In the genomic region with DNA sequence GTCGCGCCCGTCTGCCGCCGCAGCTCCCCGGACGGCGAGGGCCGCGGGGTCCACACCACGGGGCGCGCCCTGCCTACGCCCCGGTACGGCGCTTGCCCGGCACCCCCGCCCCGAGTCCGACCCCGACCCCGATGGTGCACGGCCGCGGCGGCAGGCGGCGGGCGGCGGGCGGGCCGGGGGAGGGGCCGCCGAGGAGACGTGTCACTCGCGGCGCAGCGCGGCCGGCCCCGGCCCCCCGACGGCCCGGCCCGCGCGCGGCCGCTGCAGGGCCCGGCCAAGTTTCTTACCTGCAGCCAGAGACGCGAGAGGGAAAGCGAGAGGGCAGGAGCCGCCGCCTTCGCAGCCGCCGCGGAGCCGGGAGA, we compare ENCODE assay signal across 9 cellular contexts. TPM values are rescaled to one million over a fixed set of nuclear protein-coding genes. Genes with fewer than 3 reads are reported as not detected.
A peak's percentile ranks its signal among the peaks of the same experiment; 100 is the strongest.
DNase-seq lines count a peak whose midpoint lies in the region; ATAC-seq and TF ChIP-seq lines count a peak whose summit lies in the region.
"Had no signal": no experiment of that assay in that cellular context is flagged by ENCODE, and none has a peak within 500 bp of the region (broad histone marks: within the 10 kb centered on the region; RNA-seq: fewer than 3 reads in every experiment).

No MANE protein-coding gene starts in this region.

- peak; percentile 4 for ATAC-seq in activated CD4-positive, alpha-beta T cell treated with anti-CD3 and anti-CD28 coated beads for 36 hours
- ATAC-seq in HG02970 (IDR thresholded peaks at IDR 0.05; ENCODE audit: low FRiP score, unreplicated experiment), result peak; percentile 10
- peak; percentile 0 for ATAC-seq in left lung
- no peak for ATAC-seq in upper lobe of left lung (ENCODE audit: low FRiP score in 2 of 2)

- H3K9me3 Mint-ChIP-seq in activated CD4-positive, alpha-beta T cell treated with anti-CD3 and anti-CD28 coated beads for 36 hours (ENCODE audit: low read depth), result no peaks in the 10 kb centered on the region

- H3K4me1 ChIP-seq in left lung, result peaks cover 10 to 38% of the 10 kb centered on the region in 2 donors
- peaks cover 23 to 50% (median 32%) of the 10 kb centered on the region in 4 donors for H3K4me1 ChIP-seq in upper lobe of left lung

- H3K36me3 Mint-ChIP-seq in activated CD4-positive, alpha-beta T cell treated with anti-CD3 and anti-CD28 coated beads for 36 hours (ENCODE audit: low read depth), result no peaks in the 10 kb centered on the region

- TF ChIP-seq EP300 in upper lobe of left lung (IDR thresholded peaks at IDR 0.05), result no peak

- 0 to 5% methylated on average over 19 to 25 of the region's 62 CpGs for WGBS in upper lobe of left lung, 2 donors

- intact Hi-C loops in activated CD4-positive, alpha-beta T cell treated with anti-CD3 and anti-CD28 coated beads for 36 hours (cut with DNase I, micrococcal nuclease), result loop anchor here (1.0 to 10.0 kb wide), 23 partner anchors 111 to 1111 kb away; a partner anchor contains a TSS
- intact Hi-C loops in left lung (cut with DNase I), result loop anchor here in 1 of 2 donors (10.0 kb wide), 1 partner anchor 143 kb away; no protein-coding TSS in a partner anchor

- peaks cover 15% of the 10 kb centered on the region for H3K27me3 Mint-ChIP-seq in activated CD4-positive, alpha-beta T cell treated with anti-CD3 and anti-CD28 coated beads for 36 hours

- peaks cover 16% of the 10 kb centered on the region for H3K4me1 Mint-ChIP-seq in activated CD4-positive, alpha-beta T cell treated with anti-CD3 and anti-CD28 coated beads for 36 hours

- POLR2A ChIA-PET in activated CD4-positive, alpha-beta T cell treated with anti-CD3 and anti-CD28 coated beads for 36 hours (lab: Charles Lee), result interaction anchor here (0.7 to 1.9 kb wide), 5 partner anchors 192 to 826 kb away, joined by 3 to 6 read pairs (median 5); a partner anchor contains a TSS
- POLR2A ChIA-PET in HEK293T (lab: Yijun Ruan, JAX), result interaction anchor here (0.7 to 1.6 kb wide), 14 partner anchors 10 to 607 kb away, joined by 3 to 8 read pairs (median 4); a partner anchor contains a TSS

- H3K4me3 Mint-ChIP-seq in activated CD4-positive, alpha-beta T cell treated with anti-CD3 and anti-CD28 coated beads for 36 hours, result peak overlapping the region; percentile 76

- H3K36me3 ChIP-seq in left lung, result peaks cover 0 to 20% of the 10 kb centered on the region in 2 donors
- H3K36me3 ChIP-seq in upper lobe of left lung, result peaks cover 0 to 21% (median 2%) of the 10 kb centered on the region in 4 donors

- TF ChIP-seq POLR2A in upper lobe of left lung (IDR thresholded peaks at IDR 0.05), result no peak

- CTCF ChIA-PET in activated CD4-positive, alpha-beta T cell treated with anti-CD3 and anti-CD28 coated beads for 36 hours (lab: Charles Lee), result interaction anchor here (0.5 to 3.7 kb wide), 27 partner anchors 8 to 606 kb away, joined by 3 to 20 read pairs (median 5); a partner anchor contains a TSS
- CTCF ChIA-PET in HEK293T (lab: Yijun Ruan, JAX), result interaction anchor here (0.6 to 2.1 kb wide), 7 partner anchors 9 to 270 kb away, joined by 3 to 14 read pairs (median 4); no protein-coding TSS in a partner anchor

- H3K4me3 ChIP-seq in left lung (peak overlapping the region; percentile 62 to 73), upper lobe of left lung (peak overlapping the region; percentile 69 to 98 (median 90))

- H3K27ac ChIP-seq in left lung (peak overlapping the region; percentile 94 to 97), upper lobe of left lung (peak overlapping the region; percentile 95 to 99 (median 96))

- no peaks in the 10 kb centered on the region for H3K9me3 ChIP-seq in left lung
- no peaks in the 10 kb centered on the region for H3K9me3 ChIP-seq in upper lobe of left lung

- H3K27me3 ChIP-seq in left lung (no peaks in the 10 kb centered on the region), upper lobe of left lung (no peaks in the 10 kb centered on the region)

- TF ChIP-seq CTCF in left lung (IDR thresholded peaks at IDR 0.05) (no peak), upper lobe of left lung (IDR thresholded peaks at IDR 0.05) (peak in 2 of 6 experiments; percentile 3 to 4)

- no peak overlapping the region for H3K27ac Mint-ChIP-seq in activated CD4-positive, alpha-beta T cell treated with anti-CD3 and anti-CD28 coated beads for 36 hours

- DNase-seq in activated CD4-positive, alpha-beta T cell treated with anti-CD3 and anti-CD28 coated beads for 36 hours, result no peak
- no peak for DNase-seq in activated CD4-positive, alpha-beta T cell treated with anti-CD3 and anti-CD28 coated beads for 4 hours
- peak; percentile 40 for DNase-seq in activated naive CD4-positive, alpha-beta T cell treated with anti-CD3 and anti-CD28 coated beads, Interleukin-2, amount 50 U/mL, for 16 hours
- DNase-seq in left lung, result no peak
- no peak for DNase-seq in upper lobe of left lung
- no peak for DNase-seq in HEK293T (ENCODE audit: extremely low spot score)
- no peak for DNase-seq in globus pallidus (ENCODE audit: low spot score)

TF ChIP-seq in HEK293T, 16 proteins besides CTCF, POLR2A, EP300 and RAD21:
- TF ChIP-seq L3MBTL2 (conservative IDR thresholded peaks at IDR 0.05), result no peak
- TF ChIP-seq TARDBP (IDR thresholded peaks at IDR 0.05), result no peak
- no peak for TF ChIP-seq SUZ12 (IDR thresholded peaks at IDR 0.05)
- TF ChIP-seq FOXK2 (IDR thresholded peaks at IDR 0.05), result no peak
- no peak for TF ChIP-seq FOXM1 (IDR thresholded peaks at IDR 0.05; ENCODE audit: borderline replicate concordance)
- no peak for TF ChIP-seq LEF1 (IDR thresholded peaks at IDR 0.05; ENCODE audit: borderline replicate concordance)

RNA-seq across cellular contexts. Expression of a gene that starts 0.3 kb away (rescaled TPM):
- 10 to 100 TPM; 21.1 to 24.9 TPM for total RNA-seq in activated CD4-positive, alpha-beta T cell treated with anti-CD3 and anti-CD28 coated beads for 36 hours
- total RNA-seq in left lung, result 100 to 1,000 TPM; 201 to 263 TPM
- total RNA-seq in upper lobe of left lung, result 100 to 1,000 TPM; 143 to 256 (median 172) TPM

RNA-seq across cellular contexts. Expression of a gene that starts 18.0 kb away (rescaled TPM):
- not detected for total RNA-seq in activated CD4-positive, alpha-beta T cell treated with anti-CD3 and anti-CD28 coated beads for 36 hours
- total RNA-seq in left lung (not detected), upper lobe of left lung (not detected)
- total RNA-seq: Daoy had no signal

Comparison
In these comparisons a context has a peak if more than half of its experiments do, and no peak if none do; other contexts are left out.
1. ATAC-seq: peak in activated CD4-positive, alpha-beta T cell treated with anti-CD3 and anti-CD28 coated beads for 36 hours (single experiment), HG02970 (single experiment) and left lung (single experiment); none in upper lobe of left lung (0 of 2).
2. RNA of a gene that starts 0.3 kb away (total RNA-seq): 201 to 263 TPM in left lung and 143 to 256 TPM in upper lobe of left lung; 21.1 to 24.9 TPM in activated CD4-positive, alpha-beta T cell treated with anti-CD3 and anti-CD28 coated beads for 36 hours; every median in the first group is over 4 times any median in the second.